Comparison of ENCODE assay signal across 1 cellular context in the genomic region with DNA sequence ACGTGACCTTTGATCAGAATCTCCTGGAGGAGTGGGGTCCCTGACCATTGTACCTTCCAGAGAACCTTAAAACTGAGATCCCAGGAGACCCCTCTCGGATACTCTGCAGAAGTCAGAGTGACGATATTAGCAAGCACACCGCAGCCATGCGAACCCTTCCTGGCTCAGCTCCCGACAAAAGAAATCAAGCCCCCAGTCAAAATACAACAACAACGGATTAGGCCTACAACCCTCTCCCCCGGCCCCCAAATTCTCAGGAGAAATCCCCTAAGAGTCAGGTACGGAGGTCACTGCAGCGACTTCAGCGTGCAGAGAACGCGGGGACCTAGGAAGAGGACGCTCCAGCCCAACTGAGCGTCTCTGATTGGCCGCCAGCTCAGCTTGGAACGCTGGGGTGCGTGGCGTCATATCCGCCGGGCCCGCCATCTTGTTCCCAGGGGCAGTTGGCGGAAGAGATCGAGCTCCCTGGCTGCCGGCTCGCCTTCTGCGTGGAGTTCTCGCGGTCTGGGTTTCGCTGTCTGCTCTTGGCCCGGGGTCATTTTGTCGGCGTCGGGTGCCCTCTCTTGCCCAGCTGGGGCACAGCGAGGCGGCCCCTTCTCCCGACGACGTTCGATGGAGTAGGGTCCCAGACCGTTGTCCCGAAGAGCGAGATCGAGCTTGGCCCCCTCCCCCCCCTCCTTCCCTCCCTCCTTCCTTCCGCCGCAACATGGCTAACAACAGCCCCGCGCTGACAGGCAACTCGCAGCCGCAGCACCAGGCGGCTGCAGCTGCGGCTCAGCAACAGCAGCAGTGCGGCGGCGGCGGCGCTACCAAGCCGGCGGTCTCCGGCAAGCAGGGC.
A peak's percentile ranks its signal among the peaks of the same experiment; 100 is the strongest.
TF ChIP-seq lines count a peak whose summit lies in the region.

A gene with protein sequence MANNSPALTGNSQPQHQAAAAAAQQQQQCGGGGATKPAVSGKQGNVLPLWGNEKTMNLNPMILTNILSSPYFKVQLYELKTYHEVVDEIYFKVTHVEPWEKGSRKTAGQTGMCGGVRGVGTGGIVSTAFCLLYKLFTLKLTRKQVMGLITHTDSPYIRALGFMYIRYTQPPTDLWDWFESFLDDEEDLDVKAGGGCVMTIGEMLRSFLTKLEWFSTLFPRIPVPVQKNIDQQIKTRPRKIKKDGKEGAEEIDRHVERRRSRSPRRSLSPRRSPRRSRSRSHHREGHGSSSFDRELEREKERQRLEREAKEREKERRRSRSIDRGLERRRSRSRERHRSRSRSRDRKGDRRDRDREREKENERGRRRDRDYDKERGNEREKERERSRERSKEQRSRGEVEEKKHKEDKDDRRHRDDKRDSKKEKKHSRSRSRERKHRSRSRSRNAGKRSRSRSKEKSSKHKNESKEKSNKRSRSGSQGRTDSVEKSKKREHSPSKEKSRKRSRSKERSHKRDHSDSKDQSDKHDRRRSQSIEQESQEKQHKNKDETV (plus strand): TSS at position 425 of the 838 bp plus-strand sequence. CDS start 282 bp downstream, at position 707.

TF ChIP-seq in HepG2, 621 proteins besides CTCF, POLR2A, EP300 and RAD21 (continued from another document and continues in another):
- TF ChIP-seq, protein P1, sequence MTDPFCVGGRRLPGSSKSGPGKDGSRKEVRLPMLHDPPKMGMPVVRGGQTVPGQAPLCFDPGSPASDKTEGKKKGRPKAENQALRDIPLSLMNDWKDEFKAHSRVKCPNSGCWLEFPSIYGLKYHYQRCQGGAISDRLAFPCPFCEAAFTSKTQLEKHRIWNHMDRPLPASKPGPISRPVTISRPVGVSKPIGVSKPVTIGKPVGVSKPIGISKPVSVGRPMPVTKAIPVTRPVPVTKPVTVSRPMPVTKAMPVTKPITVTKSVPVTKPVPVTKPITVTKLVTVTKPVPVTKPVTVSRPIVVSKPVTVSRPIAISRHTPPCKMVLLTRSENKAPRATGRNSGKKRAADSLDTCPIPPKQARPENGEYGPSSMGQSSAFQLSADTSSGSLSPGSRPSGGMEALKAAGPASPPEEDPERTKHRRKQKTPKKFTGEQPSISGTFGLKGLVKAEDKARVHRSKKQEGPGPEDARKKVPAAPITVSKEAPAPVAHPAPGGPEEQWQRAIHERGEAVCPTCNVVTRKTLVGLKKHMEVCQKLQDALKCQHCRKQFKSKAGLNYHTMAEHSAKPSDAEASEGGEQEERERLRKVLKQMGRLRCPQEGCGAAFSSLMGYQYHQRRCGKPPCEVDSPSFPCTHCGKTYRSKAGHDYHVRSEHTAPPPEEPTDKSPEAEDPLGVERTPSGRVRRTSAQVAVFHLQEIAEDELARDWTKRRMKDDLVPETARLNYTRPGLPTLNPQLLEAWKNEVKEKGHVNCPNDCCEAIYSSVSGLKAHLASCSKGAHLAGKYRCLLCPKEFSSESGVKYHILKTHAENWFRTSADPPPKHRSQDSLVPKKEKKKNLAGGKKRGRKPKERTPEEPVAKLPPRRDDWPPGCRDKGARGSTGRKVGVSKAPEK (CRISPR knock-in tag; IDR thresholded peaks at IDR 0.05; ENCODE audit: borderline replicate concordance) = no peak
- TF ChIP-seq ZNF567 (CRISPR knock-in tag; IDR thresholded peaks at IDR 0.05; ENCODE audit: borderline replicate concordance) (peak; percentile 36; the same call in 1 of the 2 replicates), NONO (IDR thresholded peaks at IDR 0.05) (no peak), NONO (CRISPR knock-in tag; conservative IDR thresholded peaks at IDR 0.05) (0 out of 2 replicates have a peak, but pooled peaks have one; percentile 37), ATF7 (IDR thresholded peaks at IDR 0.05) (no peak), ATF7 (CRISPR knock-in tag; IDR thresholded peaks at IDR 0.05) (peak; percentile 63; the same call in 1 of the 2 replicates), NCOA5 (CRISPR knock-in tag; IDR thresholded peaks at IDR 0.05) (no peak), ZNF563 (CRISPR knock-in tag; IDR thresholded peaks at IDR 0.05) (no peak; the same call in 1 of the 2 replicates), XRCC5 (optimal IDR thresholded peaks at IDR 0.05; ENCODE audit: low read length) (no peak), NFE2L2 (IDR thresholded peaks at IDR 0.05; ENCODE audit: low read length) (no peak), ZNF143 (CRISPR knock-in tag; IDR thresholded peaks at IDR 0.05) (peak; percentile 90), MXI1 (IDR thresholded peaks at IDR 0.05; ENCODE audit: borderline replicate concordance, low read depth, low read length) (peak; percentile 54; the same call in 1 of the 3 replicates), ZNF672 (CRISPR knock-in tag; IDR thresholded peaks at IDR 0.05) (no peak), KDM4B (CRISPR knock-in tag; IDR thresholded peaks at IDR 0.05) (no peak), ZNF317 (CRISPR knock-in tag; IDR thresholded peaks at IDR 0.05) (peak; percentile 68; the same call in 1 of the 2 replicates), ADNP (CRISPR knock-in tag; IDR thresholded peaks at IDR 0.05) (no peak), ZNF841 (CRISPR knock-in tag; IDR thresholded peaks at IDR 0.05; ENCODE audit: borderline replicate concordance) (no peak), ZNF432 (CRISPR knock-in tag; IDR thresholded peaks at IDR 0.05; ENCODE audit: borderline replicate concordance) (no peak), ZNF777 (CRISPR knock-in tag; IDR thresholded peaks at IDR 0.05) (peak; percentile 42; the same call in 1 of the 2 replicates), ZNF709 (CRISPR knock-in tag; IDR thresholded peaks at IDR 0.05) (peak; percentile 65; the same call in 1 of the 2 replicates), REXO4 (CRISPR knock-in tag; IDR thresholded peaks at IDR 0.05; ENCODE audit: borderline replicate concordance) (no peak), HMG20B (CRISPR knock-in tag; conservative IDR thresholded peaks at IDR 0.05) (no peak), REPIN1 (CRISPR knock-in tag; IDR thresholded peaks at IDR 0.05; ENCODE audit: borderline replicate concordance, low read depth) (peak; percentile 43; the same call in 1 of the 2 replicates), CEBPG (CRISPR knock-in tag; IDR thresholded peaks at IDR 0.05) (peak; percentile 12; the same call in 1 of the 2 replicates)
- TF ChIP-seq, protein P2, sequence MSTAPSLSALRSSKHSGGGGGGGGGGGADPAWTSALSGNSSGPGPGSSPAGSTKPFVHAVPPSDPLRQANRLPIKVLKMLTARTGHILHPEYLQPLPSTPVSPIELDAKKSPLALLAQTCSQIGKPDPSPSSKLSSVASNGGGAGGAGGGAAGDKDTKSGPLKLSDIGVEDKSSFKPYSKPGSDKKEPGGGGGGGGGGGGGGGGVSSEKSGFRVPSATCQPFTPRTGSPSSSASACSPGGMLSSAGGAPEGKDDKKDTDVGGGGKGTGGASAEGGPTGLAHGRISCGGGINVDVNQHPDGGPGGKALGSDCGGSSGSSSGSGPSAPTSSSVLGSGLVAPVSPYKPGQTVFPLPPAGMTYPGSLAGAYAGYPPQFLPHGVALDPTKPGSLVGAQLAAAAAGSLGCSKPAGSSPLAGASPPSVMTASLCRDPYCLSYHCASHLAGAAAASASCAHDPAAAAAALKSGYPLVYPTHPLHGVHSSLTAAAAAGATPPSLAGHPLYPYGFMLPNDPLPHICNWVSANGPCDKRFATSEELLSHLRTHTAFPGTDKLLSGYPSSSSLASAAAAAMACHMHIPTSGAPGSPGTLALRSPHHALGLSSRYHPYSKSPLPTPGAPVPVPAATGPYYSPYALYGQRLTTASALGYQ (CRISPR knock-in tag; IDR thresholded peaks at IDR 0.05) = 0 out of 2 replicates have a peak, but pooled peaks have one; percentile 60
- TF ChIP-seq, protein P3, sequence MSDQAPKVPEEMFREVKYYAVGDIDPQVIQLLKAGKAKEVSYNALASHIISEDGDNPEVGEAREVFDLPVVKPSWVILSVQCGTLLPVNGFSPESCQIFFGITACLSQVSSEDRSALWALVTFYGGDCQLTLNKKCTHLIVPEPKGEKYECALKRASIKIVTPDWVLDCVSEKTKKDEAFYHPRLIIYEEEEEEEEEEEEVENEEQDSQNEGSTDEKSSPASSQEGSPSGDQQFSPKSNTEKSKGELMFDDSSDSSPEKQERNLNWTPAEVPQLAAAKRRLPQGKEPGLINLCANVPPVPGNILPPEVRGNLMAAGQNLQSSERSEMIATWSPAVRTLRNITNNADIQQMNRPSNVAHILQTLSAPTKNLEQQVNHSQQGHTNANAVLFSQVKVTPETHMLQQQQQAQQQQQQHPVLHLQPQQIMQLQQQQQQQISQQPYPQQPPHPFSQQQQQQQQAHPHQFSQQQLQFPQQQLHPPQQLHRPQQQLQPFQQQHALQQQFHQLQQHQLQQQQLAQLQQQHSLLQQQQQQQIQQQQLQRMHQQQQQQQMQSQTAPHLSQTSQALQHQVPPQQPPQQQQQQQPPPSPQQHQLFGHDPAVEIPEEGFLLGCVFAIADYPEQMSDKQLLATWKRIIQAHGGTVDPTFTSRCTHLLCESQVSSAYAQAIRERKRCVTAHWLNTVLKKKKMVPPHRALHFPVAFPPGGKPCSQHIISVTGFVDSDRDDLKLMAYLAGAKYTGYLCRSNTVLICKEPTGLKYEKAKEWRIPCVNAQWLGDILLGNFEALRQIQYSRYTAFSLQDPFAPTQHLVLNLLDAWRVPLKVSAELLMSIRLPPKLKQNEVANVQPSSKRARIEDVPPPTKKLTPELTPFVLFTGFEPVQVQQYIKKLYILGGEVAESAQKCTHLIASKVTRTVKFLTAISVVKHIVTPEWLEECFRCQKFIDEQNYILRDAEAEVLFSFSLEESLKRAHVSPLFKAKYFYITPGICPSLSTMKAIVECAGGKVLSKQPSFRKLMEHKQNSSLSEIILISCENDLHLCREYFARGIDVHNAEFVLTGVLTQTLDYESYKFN (CRISPR knock-in tag; conservative IDR thresholded peaks at IDR 0.05) = no peak; the same call in 1 of the 2 replicates
- TF ChIP-seq, protein P4, sequence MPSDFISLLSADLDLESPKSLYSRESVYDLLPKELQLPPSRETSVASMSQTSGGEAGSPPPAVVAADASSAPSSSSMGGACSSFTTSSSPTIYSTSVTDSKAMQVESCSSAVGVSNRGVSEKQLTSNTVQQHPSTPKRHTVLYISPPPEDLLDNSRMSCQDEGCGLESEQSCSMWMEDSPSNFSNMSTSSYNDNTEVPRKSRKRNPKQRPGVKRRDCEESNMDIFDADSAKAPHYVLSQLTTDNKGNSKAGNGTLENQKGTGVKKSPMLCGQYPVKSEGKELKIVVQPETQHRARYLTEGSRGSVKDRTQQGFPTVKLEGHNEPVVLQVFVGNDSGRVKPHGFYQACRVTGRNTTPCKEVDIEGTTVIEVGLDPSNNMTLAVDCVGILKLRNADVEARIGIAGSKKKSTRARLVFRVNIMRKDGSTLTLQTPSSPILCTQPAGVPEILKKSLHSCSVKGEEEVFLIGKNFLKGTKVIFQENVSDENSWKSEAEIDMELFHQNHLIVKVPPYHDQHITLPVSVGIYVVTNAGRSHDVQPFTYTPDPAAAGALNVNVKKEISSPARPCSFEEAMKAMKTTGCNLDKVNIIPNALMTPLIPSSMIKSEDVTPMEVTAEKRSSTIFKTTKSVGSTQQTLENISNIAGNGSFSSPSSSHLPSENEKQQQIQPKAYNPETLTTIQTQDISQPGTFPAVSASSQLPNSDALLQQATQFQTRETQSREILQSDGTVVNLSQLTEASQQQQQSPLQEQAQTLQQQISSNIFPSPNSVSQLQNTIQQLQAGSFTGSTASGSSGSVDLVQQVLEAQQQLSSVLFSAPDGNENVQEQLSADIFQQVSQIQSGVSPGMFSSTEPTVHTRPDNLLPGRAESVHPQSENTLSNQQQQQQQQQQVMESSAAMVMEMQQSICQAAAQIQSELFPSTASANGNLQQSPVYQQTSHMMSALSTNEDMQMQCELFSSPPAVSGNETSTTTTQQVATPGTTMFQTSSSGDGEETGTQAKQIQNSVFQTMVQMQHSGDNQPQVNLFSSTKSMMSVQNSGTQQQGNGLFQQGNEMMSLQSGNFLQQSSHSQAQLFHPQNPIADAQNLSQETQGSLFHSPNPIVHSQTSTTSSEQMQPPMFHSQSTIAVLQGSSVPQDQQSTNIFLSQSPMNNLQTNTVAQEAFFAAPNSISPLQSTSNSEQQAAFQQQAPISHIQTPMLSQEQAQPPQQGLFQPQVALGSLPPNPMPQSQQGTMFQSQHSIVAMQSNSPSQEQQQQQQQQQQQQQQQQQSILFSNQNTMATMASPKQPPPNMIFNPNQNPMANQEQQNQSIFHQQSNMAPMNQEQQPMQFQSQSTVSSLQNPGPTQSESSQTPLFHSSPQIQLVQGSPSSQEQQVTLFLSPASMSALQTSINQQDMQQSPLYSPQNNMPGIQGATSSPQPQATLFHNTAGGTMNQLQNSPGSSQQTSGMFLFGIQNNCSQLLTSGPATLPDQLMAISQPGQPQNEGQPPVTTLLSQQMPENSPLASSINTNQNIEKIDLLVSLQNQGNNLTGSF (CRISPR knock-in tag; IDR thresholded peaks at IDR 0.05) = 0 out of 2 replicates have a peak, but pooled peaks have one; percentile 71
- TF ChIP-seq, protein P5, sequence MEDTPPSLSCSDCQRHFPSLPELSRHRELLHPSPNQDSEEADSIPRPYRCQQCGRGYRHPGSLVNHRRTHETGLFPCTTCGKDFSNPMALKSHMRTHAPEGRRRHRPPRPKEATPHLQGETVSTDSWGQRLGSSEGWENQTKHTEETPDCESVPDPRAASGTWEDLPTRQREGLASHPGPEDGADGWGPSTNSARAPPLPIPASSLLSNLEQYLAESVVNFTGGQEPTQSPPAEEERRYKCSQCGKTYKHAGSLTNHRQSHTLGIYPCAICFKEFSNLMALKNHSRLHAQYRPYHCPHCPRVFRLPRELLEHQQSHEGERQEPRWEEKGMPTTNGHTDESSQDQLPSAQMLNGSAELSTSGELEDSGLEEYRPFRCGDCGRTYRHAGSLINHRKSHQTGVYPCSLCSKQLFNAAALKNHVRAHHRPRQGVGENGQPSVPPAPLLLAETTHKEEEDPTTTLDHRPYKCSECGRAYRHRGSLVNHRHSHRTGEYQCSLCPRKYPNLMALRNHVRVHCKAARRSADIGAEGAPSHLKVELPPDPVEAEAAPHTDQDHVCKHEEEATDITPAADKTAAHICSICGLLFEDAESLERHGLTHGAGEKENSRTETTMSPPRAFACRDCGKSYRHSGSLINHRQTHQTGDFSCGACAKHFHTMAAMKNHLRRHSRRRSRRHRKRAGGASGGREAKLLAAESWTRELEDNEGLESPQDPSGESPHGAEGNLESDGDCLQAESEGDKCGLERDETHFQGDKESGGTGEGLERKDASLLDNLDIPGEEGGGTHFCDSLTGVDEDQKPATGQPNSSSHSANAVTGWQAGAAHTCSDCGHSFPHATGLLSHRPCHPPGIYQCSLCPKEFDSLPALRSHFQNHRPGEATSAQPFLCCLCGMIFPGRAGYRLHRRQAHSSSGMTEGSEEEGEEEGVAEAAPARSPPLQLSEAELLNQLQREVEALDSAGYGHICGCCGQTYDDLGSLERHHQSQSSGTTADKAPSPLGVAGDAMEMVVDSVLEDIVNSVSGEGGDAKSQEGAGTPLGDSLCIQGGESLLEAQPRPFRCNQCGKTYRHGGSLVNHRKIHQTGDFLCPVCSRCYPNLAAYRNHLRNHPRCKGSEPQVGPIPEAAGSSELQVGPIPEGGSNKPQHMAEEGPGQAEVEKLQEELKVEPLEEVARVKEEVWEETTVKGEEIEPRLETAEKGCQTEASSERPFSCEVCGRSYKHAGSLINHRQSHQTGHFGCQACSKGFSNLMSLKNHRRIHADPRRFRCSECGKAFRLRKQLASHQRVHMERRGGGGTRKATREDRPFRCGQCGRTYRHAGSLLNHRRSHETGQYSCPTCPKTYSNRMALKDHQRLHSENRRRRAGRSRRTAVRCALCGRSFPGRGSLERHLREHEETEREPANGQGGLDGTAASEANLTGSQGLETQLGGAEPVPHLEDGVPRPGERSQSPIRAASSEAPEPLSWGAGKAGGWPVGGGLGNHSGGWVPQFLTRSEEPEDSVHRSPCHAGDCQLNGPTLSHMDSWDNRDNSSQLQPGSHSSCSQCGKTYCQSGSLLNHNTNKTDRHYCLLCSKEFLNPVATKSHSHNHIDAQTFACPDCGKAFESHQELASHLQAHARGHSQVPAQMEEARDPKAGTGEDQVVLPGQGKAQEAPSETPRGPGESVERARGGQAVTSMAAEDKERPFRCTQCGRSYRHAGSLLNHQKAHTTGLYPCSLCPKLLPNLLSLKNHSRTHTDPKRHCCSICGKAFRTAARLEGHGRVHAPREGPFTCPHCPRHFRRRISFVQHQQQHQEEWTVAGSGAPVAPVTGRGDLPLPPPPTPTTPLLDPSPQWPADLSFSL (CRISPR knock-in tag; IDR thresholded peaks at IDR 0.05) = no peak
